9 cellular contexts compared by ENCODE assay signal in genomic region chr9:36765468-36766341, GRCh38.
DNase-seq lines count a peak whose midpoint lies in the region.
"Had no signal": no experiment of that assay in that cellular context is flagged by ENCODE, and none has a peak within 500 bp of the region (broad histone marks: within the 10 kb centered on the region; RNA-seq: fewer than 3 reads in every experiment).

No MANE protein-coding gene starts in this region.

- DNase-seq in GM03348 (ENCODE audit: low spot score) = peak; percentile 61
- DNase-seq in HAP-1 (ENCODE audit: low spot score in 2 of 2) = peak; percentile 87 to 92
- DNase-seq in MV-4-11 (lab: John Stamatoyannopoulos, UW) = peak; percentile 96
- peak; percentile 45 for DNase-seq in SKM-1 treated with dmso at 0.1 percent for 144 hours (lab: John Stamatoyannopoulos, UW; ENCODE audit: unreplicated experiment)
- DNase-seq in activated naive CD8-positive, alpha-beta T cell treated with anti-CD3 and anti-CD28 coated beads, Interleukin-2, amount 50 U/mL, for 16 hours (ENCODE audit: low read depth, low spot score) = peak; percentile 80
- no peak for DNase-seq in NK-92 treated with Interleukin-12 subunit alpha and Interleukin-12 subunit beta, amount 100 ng/mL, for 24 hours (lab: John Stamatoyannopoulos, UW)

- H3K4me3 ChIP-seq in HAP-1 (peak overlapping the region; percentile 25), iPS-11a (ENCODE audit: low read depth, low read length) (peak overlapping the region; percentile 21), skin epidermis (peak overlapping the region in 6 of 7 experiments; percentile 10 to 35 (median 22))

- H3K9me3 ChIP-seq in HAP-1 = no peaks in the 10 kb centered on the region; the same call in 1 of the 2 replicates

- peaks cover 22% of the 10 kb centered on the region for H3K27me3 ChIP-seq in HAP-1 (ENCODE audit: low read depth)

- in situ Hi-C loops in HAP-1 (cut with MboI; ENCODE audit: low sequenced_read_pairs) = no loop called here

- no peaks in the 10 kb centered on the region for H3K36me3 ChIP-seq in HAP-1 (replicated peaks)

- H3K4me1 ChIP-seq in HAP-1 = no peaks in the 10 kb centered on the region

- H3K27ac ChIP-seq in skin epidermis = peak overlapping the region in 3 of 21 experiments; percentile 11 to 67 (median 30)
- H3K27ac ChIP-seq: epithelial cell of prostate had no signal
